Comparison of ENCODE assay signal across 8 cellular contexts in genomic region chr3:12187448-12188327, GRCh38. TPM values are rescaled to one million over a fixed set of nuclear protein-coding genes. Genes with fewer than 3 reads are reported as not detected.
DNase-seq lines count a peak whose midpoint lies in the region; ATAC-seq, FAIRE-seq and TF ChIP-seq lines count a peak whose summit lies in the region.

No MANE protein-coding gene starts in this region.

- H3K27me3 Mint-ChIP-seq in HFFc6 (ENCODE audit: insufficient read depth), result peaks cover 8% of the 10 kb centered on the region; the same call in 1 of the 2 replicates
- H3K27me3 Mint-ChIP-seq in memory B cell, result no peaks in the 10 kb centered on the region
- peaks cover 28% of the 10 kb centered on the region for H3K27me3 Mint-ChIP-seq in stimulated activated naive CD8-positive, alpha-beta T cell treated with anti-CD3 and anti-CD28 coated beads, Interleukin-15, amount 100 ng/mL, for 72 hours

- peak; percentile 84 for ATAC-seq in memory B cell (ENCODE audit: low read depth)
- peak; percentile 100 for ATAC-seq in stimulated activated naive CD8-positive, alpha-beta T cell treated with anti-CD3 and anti-CD28 coated beads, Interleukin-15, amount 100 ng/mL, for 72 hours

- H3K4me1 Mint-ChIP-seq in HFFc6 (ENCODE audit: low read depth), result peaks cover 29% of the 10 kb centered on the region
- peaks cover 10% of the 10 kb centered on the region for H3K4me1 Mint-ChIP-seq in memory B cell
- peaks cover 71% of the 10 kb centered on the region for H3K4me1 Mint-ChIP-seq in stimulated activated naive CD8-positive, alpha-beta T cell treated with anti-CD3 and anti-CD28 coated beads, Interleukin-15, amount 100 ng/mL, for 72 hours

- H3K27ac Mint-ChIP-seq in HFFc6 (peak overlapping the region; percentile 94), memory B cell (peak overlapping the region; percentile 38)
- peak overlapping the region; percentile 59 to 85 for H3K27ac Mint-ChIP-seq in stimulated activated naive CD8-positive, alpha-beta T cell treated with anti-CD3 and anti-CD28 coated beads, Interleukin-15, amount 100 ng/mL, for 72 hours

- FAIRE-seq in GM12892 (lab: Jason Lieb, UNC), result peak; percentile 76

- no peak for TF ChIP-seq POLR2A in GM12892 (IDR thresholded peaks at IDR 0.05; ENCODE audit: low read depth, low read length)

- peak; percentile 46 for DNase-seq in GM12892 (ENCODE audit: insufficient read length)
- DNase-seq in HFFc6, result peak; percentile 39
- DNase-seq in NOMO-1 treated with dmso at 0.1 percent for 144 hours (lab: John Stamatoyannopoulos, UW; ENCODE audit: unreplicated experiment), result peak; percentile 89
- DNase-seq in astrocyte of the hippocampus (ENCODE audit: low read depth, low spot score), result peak; percentile 65
- DNase-seq in memory B cell (ENCODE audit: low spot score in 2 of 2), result peak in 1 of 2 donors; percentile 7
- peak; percentile 79 to 87 for DNase-seq in stimulated activated naive CD8-positive, alpha-beta T cell treated with anti-CD3 and anti-CD28 coated beads, Interleukin-15, amount 100 ng/mL, for 72 hours
- no peak for DNase-seq in ureter (ENCODE audit: low spot score)
- no peak for DNase-seq in 8988T

- TF ChIP-seq CTCF in HFFc6 (IDR thresholded peaks at IDR 0.05), result no peak

- H3K9me3 Mint-ChIP-seq in HFFc6 (no peaks in the 10 kb centered on the region), memory B cell (no peaks in the 10 kb centered on the region)
- H3K9me3 Mint-ChIP-seq in stimulated activated naive CD8-positive, alpha-beta T cell treated with anti-CD3 and anti-CD28 coated beads, Interleukin-15, amount 100 ng/mL, for 72 hours, result no peaks in the 10 kb centered on the region

- H3K36me3 Mint-ChIP-seq in HFFc6 (ENCODE audit: low read depth), result peaks cover 12% of the 10 kb centered on the region
- H3K36me3 Mint-ChIP-seq in memory B cell, result no peaks in the 10 kb centered on the region

- peak overlapping the region; percentile 79 for H3K4me3 Mint-ChIP-seq in HFFc6
- peak overlapping the region; percentile 35 for H3K4me3 Mint-ChIP-seq in memory B cell
- H3K4me3 Mint-ChIP-seq in stimulated activated naive CD8-positive, alpha-beta T cell treated with anti-CD3 and anti-CD28 coated beads, Interleukin-15, amount 100 ng/mL, for 72 hours, result peak overlapping the region; percentile 75 to 77

RNA-seq across cellular contexts. Expression of gene TIMP4, which starts 29.0 kb away (rescaled TPM):
- not detected for polyA plus RNA-seq in GM12892 (2012; ENCODE audit: missing spikeins)
- 1 to 10 TPM in 1 of 6 experiments, under 1 TPM in 5; 0.14 to 1.2 (median 0.96) TPM for total RNA-seq in HFFc6 (2021; fragmentation: NEBNext Ultra II Directional; extraction: Animal tissue kit (Norgen Biotek cat#: 25700))
- total RNA-seq in ureter, result 16.5 TPM

Comparison
In these comparisons a context has a peak if more than half of its experiments do, and no peak if none do; other contexts are left out.
1. DNase-seq: peak in GM12892 (single experiment), HFFc6 (single experiment), NOMO-1 treated with dmso at 0.1 percent for 144 hours (single experiment), astrocyte of the hippocampus (single experiment) and stimulated activated naive CD8-positive, alpha-beta T cell treated with anti-CD3 and anti-CD28 coated beads, Interleukin-15, amount 100 ng/mL, for 72 hours (2 of 2); none in ureter (single experiment) and 8988T (single experiment).
2. H3K27ac Mint-ChIP-seq: peak in every context shown above with its lines; median percentile 94 in HFFc6; 72 in stimulated activated naive CD8-positive, alpha-beta T cell treated with anti-CD3 and anti-CD28 coated beads, Interleukin-15, amount 100 ng/mL, for 72 hours; 38 in memory B cell.
3. Peak in every context shown above with its lines, with median percentiles within 50 percentile points of each other: H3K4me3 Mint-ChIP-seq.